ENCODE assay signal across 8 cellular contexts in genomic region chr3:172750368-172751187, GRCh38.
DNase-seq lines count a peak whose midpoint lies in the region; ATAC-seq and FAIRE-seq lines count a peak whose summit lies in the region.

ECT2 (plus strand) TSS chr3:172750726; CDS start chr3:172754531, 3,805 bp downstream.

- H3K9ac ChIP-seq in BLaER1, result peak within 1 kb of the TSS; percentile 93

- DNase-seq in GM19240 (ENCODE audit: insufficient read length, low spot score) (peak; percentile 87), NCI-H524 treated with DMSO at 0.1 percent for 48 hours (lab: John Stamatoyannopoulos, UW) (peak; percentile 99), kidney glomerular epithelial cell (lab: John Stamatoyannopoulos, UW) (peak; percentile 100)
- DNase-seq in activated CD4-positive, alpha-beta T cell treated with anti-CD3 and anti-CD28 coated beads for 4 hours, result peak; percentile 96
- peak; percentile 88 to 92 for DNase-seq in stimulated activated CD4-positive, alpha-beta T cell treated with anti-CD3 and anti-CD28 coated beads, Interleukin-1b, Interleukin-23, amount 100 ng/mL, for 1 hour (ENCODE audit: low read depth in 2 of 2)

- no peaks in the 10 kb centered on the region for H4K20me1 ChIP-seq in BLaER1

- peak within 1 kb of the TSS; percentile 80 for H3K4me2 ChIP-seq in BLaER1

- H3K4me1 ChIP-seq in BLaER1, result peaks cover 27% of the 10 kb centered on the region

- no peaks in the 10 kb centered on the region for H3K9me3 ChIP-seq in BLaER1

- no peaks in the 10 kb centered on the region for H3K27me3 ChIP-seq in BLaER1

- peak; percentile 95 for ATAC-seq in HG03460 (IDR thresholded peaks at IDR 0.05; ENCODE audit: unreplicated experiment)

- peak within 1 kb of the TSS; percentile 93 for H3K4me3 ChIP-seq in BLaER1

- H3K36me3 ChIP-seq in BLaER1, result peaks cover 9% of the 10 kb centered on the region; the same call in 1 of the 2 replicates

- peak within 1 kb of the TSS; percentile 92 for H3K27ac ChIP-seq in BLaER1

- FAIRE-seq in colon (lab: Jason Lieb, UNC), result peak; percentile 93

Comparison
In these comparisons a context has a peak if more than half of its experiments do, and no peak if none do; other contexts are left out.
1. Peak in every context shown above with its lines: DNase-seq, ATAC-seq, H3K4me3 ChIP-seq and H3K27ac ChIP-seq.